In the genomic region with DNA sequence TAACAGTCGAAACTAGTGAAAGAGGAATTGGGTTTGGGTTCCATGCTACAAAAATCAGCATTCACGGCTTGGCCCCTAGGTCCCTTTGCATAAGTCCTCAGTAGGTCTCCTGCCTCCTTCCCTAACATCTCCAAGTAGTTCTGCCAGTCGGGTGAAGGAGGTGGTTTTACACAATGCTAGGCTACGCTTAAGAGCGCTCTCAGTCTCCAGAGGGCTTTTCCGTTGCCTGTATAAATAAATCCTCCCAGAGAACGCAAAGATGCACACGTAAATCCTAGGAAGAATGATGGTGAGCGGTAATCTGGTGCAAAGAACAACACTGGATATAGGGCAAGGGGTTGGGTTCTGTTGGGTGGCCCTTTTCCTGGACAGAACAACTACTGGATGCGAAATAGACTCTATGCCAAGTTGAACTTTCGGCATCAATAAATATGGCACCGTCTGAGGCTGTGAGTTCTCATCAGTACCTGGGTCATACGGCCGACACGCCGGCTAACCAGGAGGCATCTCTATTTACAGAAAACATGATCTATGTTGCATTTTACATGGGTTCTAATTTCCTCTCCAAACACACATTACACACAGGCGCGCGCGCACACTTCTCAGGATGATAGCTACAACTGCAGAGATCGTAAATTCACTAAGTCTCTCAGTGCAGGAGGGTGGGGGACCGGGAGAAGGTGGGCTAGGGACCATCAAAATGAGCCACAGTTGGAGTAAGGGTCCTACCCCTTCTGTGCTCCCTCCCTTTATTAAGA, we compare ENCODE assay signal across 8 cellular contexts. TPM values are rescaled to one million over a fixed set of nuclear protein-coding genes. Genes with fewer than 3 reads are reported as not detected.
DNase-seq lines count a peak whose midpoint lies in the region; ATAC-seq and TF ChIP-seq lines count a peak whose summit lies in the region.

No MANE protein-coding gene starts in this region.

- no peaks in the 10 kb centered on the region for H3F3A ChIP-seq in PC-3 (ENCODE audit: low read length, unreplicated experiment)

- H3K9ac ChIP-seq in PC-3 (ENCODE audit: low read length) = peak overlapping the region; percentile 95

- H3K4me1 Mint-ChIP-seq in activated naive CD8-positive, alpha-beta T cell (ENCODE audit: low read depth) = peaks cover 53% of the 10 kb centered on the region

- ATAC-seq in activated CD4-positive, CD25-positive, alpha-beta regulatory T cell treated with anti-CD3 and anti-CD28 coated beads, Interleukin-2, amount 50 U/mL, for 24 hours = no peak
- ATAC-seq in PC-3 (0 out of 2 replicates have a peak, but pooled peaks have one; percentile 0), heart left ventricle (peak in 1 of 4 donors; percentile 3), GM21423 (IDR thresholded peaks at IDR 0.05; ENCODE audit: unreplicated experiment) (no peak), GM21717 (IDR thresholded peaks at IDR 0.05; ENCODE audit: unreplicated experiment) (no peak)

- intact Hi-C loops in PC-3 (cut with micrococcal nuclease) (loop anchor here (2.0 to 5.0 kb wide), 6 partner anchors 113 to 622 kb away; no protein-coding TSS in a partner anchor), heart left ventricle (cut with DNase I) (loop anchor here (2.0 to 10.0 kb wide), 20 partner anchors 73 to 625 kb away; no protein-coding TSS in a partner anchor), ovary (cut with DNase I) (loop anchor here in 3 of 4 donors (1.0 to 10.0 kb wide), 5 partner anchors 21 to 365 kb away; no protein-coding TSS in a partner anchor)

- no peak for TF ChIP-seq POLR2A in heart left ventricle (IDR thresholded peaks at IDR 0.05)
- no peak for TF ChIP-seq POLR2A in ovary (IDR thresholded peaks at IDR 0.05)

- no peaks in the 10 kb centered on the region for H3K9me2 ChIP-seq in PC-3 (replicated peaks; ENCODE audit: low read length)

- H3K79me2 ChIP-seq in PC-3 (ENCODE audit: low read length) = peaks cover 30% of the 10 kb centered on the region

- H3K27me3 Mint-ChIP-seq in activated naive CD8-positive, alpha-beta T cell = no peaks in the 10 kb centered on the region

- TSS peak; percentile 28 for BruUV-seq in PC-3 (replicated peaks; lab: Mats Ljungman, UMichigan)

- no peaks in the 10 kb centered on the region for H3K9me3 Mint-ChIP-seq in activated naive CD8-positive, alpha-beta T cell (ENCODE audit: low read depth)

- H2AFZ ChIP-seq in PC-3 (ENCODE audit: low read length) = peak overlapping the region; percentile 77

- peak in 3 of 4 experiments; percentile 0 to 8 (median 3) for DNase-seq in activated CD4-positive, CD25-positive, alpha-beta regulatory T cell (lab: John Stamatoyannopoulos, UW)
- DNase-seq in PC-3 = peak; percentile 40
- peak in 4 of 5 donors; percentile 28 to 63 (median 40) for DNase-seq in heart left ventricle
- peak in 4 of 5 donors; percentile 24 to 50 (median 45) for DNase-seq in ovary

- no peaks in the 10 kb centered on the region for H3K27me3 ChIP-seq in PC-3 (ENCODE audit: low read length)
- H3K27me3 ChIP-seq in heart left ventricle = no peaks in the 10 kb centered on the region
- H3K27me3 ChIP-seq in ovary = no peaks in the 10 kb centered on the region

- H3K27ac Mint-ChIP-seq in activated naive CD8-positive, alpha-beta T cell = peak overlapping the region; percentile 98

- 1 to 2% (median 1%) methylated on average over 21 to 22 of the region's 22 CpGs for WGBS in heart left ventricle, 4 donors
- 1% methylated on average over 22 of the region's 22 CpGs for WGBS in ovary, 3 donors

- no peaks in the 10 kb centered on the region for H3K9me3 ChIP-seq in PC-3 (ENCODE audit: low read length)
- no peaks in the 10 kb centered on the region for H3K9me3 ChIP-seq in heart left ventricle
- H3K9me3 ChIP-seq in ovary = no peaks in the 10 kb centered on the region

- H3K4me2 ChIP-seq in PC-3 (ENCODE audit: low read length) = peak overlapping the region; percentile 99

- H3K27ac ChIP-seq in PC-3 (ENCODE audit: low read length) (0 out of 2 replicates have a peak overlapping the region, but pooled peaks have one; percentile 98), heart left ventricle (peak overlapping the region; percentile 97 to 100 (median 99)), ovary (peak overlapping the region; percentile 99 to 100)

- peak overlapping the region; percentile 91 for H3K4me3 ChIP-seq in PC-3 (ENCODE audit: low read length)
- peak overlapping the region; percentile 70 to 91 (median 88) for H3K4me3 ChIP-seq in heart left ventricle
- H3K4me3 ChIP-seq in ovary = peak overlapping the region; percentile 84

- H3K36me3 Mint-ChIP-seq in activated naive CD8-positive, alpha-beta T cell = peaks cover 20% of the 10 kb centered on the region

- no peak for TF ChIP-seq CTCF in PC-3 (conservative IDR thresholded peaks at IDR 0.05; ENCODE audit: low read depth, low read length)
- TF ChIP-seq CTCF in heart left ventricle (IDR thresholded peaks at IDR 0.05) = no peak
- no peak for TF ChIP-seq CTCF in ovary (IDR thresholded peaks at IDR 0.05)

- H3K36me3 ChIP-seq in PC-3 (ENCODE audit: low read depth, low read length) = no peaks in the 10 kb centered on the region
- H3K36me3 ChIP-seq in heart left ventricle = peaks cover 0 to 15% (median 6%) of the 10 kb centered on the region in 9 donors
- H3K36me3 ChIP-seq in ovary = no peaks in the 10 kb centered on the region

- H3K4me3 Mint-ChIP-seq in activated naive CD8-positive, alpha-beta T cell = peak overlapping the region; percentile 97

- H3K4me1 ChIP-seq in PC-3 (ENCODE audit: insufficient read depth, low read length) (peaks cover 28% of the 10 kb centered on the region), heart left ventricle (peaks cover 3 to 56% (median 20%) of the 10 kb centered on the region in 12 donors), ovary (ENCODE audit: insufficient read depth) (peaks cover 1% of the 10 kb centered on the region)

- CTCF ChIA-PET in PC-3 (lab: Charles Lee) = no interaction called here

- H4K20me1 ChIP-seq in PC-3 (ENCODE audit: low read length) = no peaks in the 10 kb centered on the region

- POLR2A ChIA-PET in PC-3 (lab: Charles Lee; ENCODE audit: unreplicated experiment) = no interaction called here

- no peak for TF ChIP-seq EP300 in ovary (IDR thresholded peaks at IDR 0.05)

RNA-seq across cellular contexts. Expression of a gene that starts 1.3 kb away (rescaled TPM):
- 14.3 and 15.4 TPM in 2 replicates for total RNA-seq in PC-3 (2014; rRNA removed)
- total RNA-seq in heart left ventricle = 100 to 1,000 TPM; 167 to 294 (median 224) TPM
- 100 to 1,000 TPM in 1 of 2 donors, 10 to 100 TPM in 1; 40.9 to 106 TPM for polyA plus RNA-seq in heart left ventricle
- 10 to 100 TPM; 30.6 to 36.9 (median 32.5) TPM for total RNA-seq in ovary
- polyA plus RNA-seq in ovary = 10 to 100 TPM; 14.2 to 27.9 TPM

Comparison
In these comparisons a context has a peak if more than half of its experiments do, and no peak if none do; other contexts are left out.
1. RNA of a gene that starts 1.3 kb away (total RNA-seq): 167 to 294 TPM in heart left ventricle; 30.6 to 36.9 TPM in ovary and 14.3 to 15.4 TPM in PC-3; every median in the first group is over 4 times any median in the second.
2. Peak in every context shown above with its lines, with median percentiles within 50 percentile points of each other: DNase-seq, H3K27ac ChIP-seq and H3K4me3 ChIP-seq.